ENCODE assay signal across 27 cellular contexts in genomic region chr1:66993076-66993475, GRCh38.
"Had no signal": no experiment of that assay in that cellular context is flagged by ENCODE, and none has a peak within 500 bp of the region (broad histone marks: within the 10 kb centered on the region; RNA-seq: fewer than 3 reads in every experiment).

No MANE protein-coding gene starts in this region.

- H3K4me3 ChIP-seq: colonic mucosa, coronary artery, dorsolateral prefrontal cortex, esophagus muscularis mucosa, esophagus squamous epithelium, gastrocnemius medialis, gastroesophageal sphincter, heart left ventricle, heart right ventricle had no signal

- DNase-seq: colonic mucosa; cortex of kidney; dermis blood vessel endothelial cell; dorsolateral prefrontal cortex; effector CD4-positive, alpha-beta T cell; effector CD8-positive, alpha-beta T cell; effector memory CD4-positive, alpha-beta T cell; effector memory CD8-positive, alpha-beta T cell; endodermal cell; erythroblast; esophagus squamous epithelium; foreskin fibroblast; foreskin keratinocyte; foreskin melanocyte; gastrocnemius medialis; glutamatergic neuron; head of caudate nucleus; heart left ventricle; heart right ventricle had no signal

- H3K4me1 Mint-ChIP-seq: endodermal cell had no signal

- H3K9me3 ChIP-seq: colonic mucosa, esophagus muscularis mucosa, esophagus squamous epithelium, gastrocnemius medialis, gastroesophageal sphincter, heart left ventricle, heart right ventricle had no signal

- H3K27ac ChIP-seq: colonic mucosa, coronary artery, dorsolateral prefrontal cortex, epithelial cell of prostate, esophagus muscularis mucosa, esophagus squamous epithelium, foreskin keratinocyte, gastrocnemius medialis, gastroesophageal sphincter, heart left ventricle, heart right ventricle had no signal

- H3K4me3 Mint-ChIP-seq: dendritic cell treated with granulocyte-macrophage colony-stimulating factor and Interleukin-4, amounts not matched to agents 40 ng/mL and 50 ng/mL, for 4 days; effector memory CD8-positive, alpha-beta T cell; endodermal cell had no signal

- H3K27me3 Mint-ChIP-seq: dendritic cell treated with granulocyte-macrophage colony-stimulating factor and Interleukin-4, amounts not matched to agents 40 ng/mL and 50 ng/mL, for 4 days; effector memory CD8-positive, alpha-beta T cell had no signal

- H3K36me3 ChIP-seq: colonic mucosa had no signal

- FAIRE-seq: colon, endometrium, frontal cortex had no signal

- H3K27ac Mint-ChIP-seq: dendritic cell treated with granulocyte-macrophage colony-stimulating factor and Interleukin-4, amounts not matched to agents 40 ng/mL and 50 ng/mL, for 4 days; effector memory CD8-positive, alpha-beta T cell; endodermal cell had no signal

- H3K27me3 ChIP-seq: colonic mucosa, dorsolateral prefrontal cortex, esophagus muscularis mucosa, esophagus squamous epithelium, foreskin keratinocyte, gastrocnemius medialis, gastroesophageal sphincter, heart left ventricle, heart right ventricle had no signal

- H3K9me3 Mint-ChIP-seq: dendritic cell treated with granulocyte-macrophage colony-stimulating factor and Interleukin-4, amounts not matched to agents 40 ng/mL and 50 ng/mL, for 4 days; effector memory CD8-positive, alpha-beta T cell; endodermal cell had no signal

- H3K4me1 ChIP-seq: colonic mucosa, esophagus squamous epithelium, foreskin keratinocyte, gastrocnemius medialis had no signal
